Comparison of ENCODE assay signal across 8 cellular contexts in genomic region chr4:173370477-173371291, GRCh38. TPM values are rescaled to one million over a fixed set of nuclear protein-coding genes. Genes with fewer than 3 reads are reported as not detected.
DNase-seq lines count a peak whose midpoint lies in the region; ATAC-seq lines count a peak whose summit lies in the region.

A gene with protein sequence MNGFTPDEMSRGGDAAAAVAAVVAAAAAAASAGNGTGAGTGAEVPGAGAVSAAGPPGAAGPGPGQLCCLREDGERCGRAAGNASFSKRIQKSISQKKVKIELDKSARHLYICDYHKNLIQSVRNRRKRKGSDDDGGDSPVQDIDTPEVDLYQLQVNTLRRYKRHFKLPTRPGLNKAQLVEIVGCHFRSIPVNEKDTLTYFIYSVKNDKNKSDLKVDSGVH (plus strand): TSS chr4:173370954. CDS start chr4:173371183, 229 bp downstream.

- ATAC-seq in GM19372 (IDR thresholded peaks at IDR 0.05; ENCODE audit: low read depth, unreplicated experiment) (peak; percentile 68), HG03558 (IDR thresholded peaks at IDR 0.05; ENCODE audit: extremely low read depth, unreplicated experiment) (peak; percentile 44), left lobe of liver (peak; percentile 89)

- H3K27ac Mint-ChIP-seq in dendritic cell treated with granulocyte-macrophage colony-stimulating factor and Interleukin-4, amounts not matched to agents 40 ng/mL and 50 ng/mL, for 4 days = peak within 1 kb of the TSS; percentile 96

- no peaks in the 10 kb centered on the region for H3K27me3 Mint-ChIP-seq in dendritic cell treated with granulocyte-macrophage colony-stimulating factor and Interleukin-4, amounts not matched to agents 40 ng/mL and 50 ng/mL, for 4 days

- peaks cover 19% of the 10 kb centered on the region for H3K36me3 Mint-ChIP-seq in dendritic cell treated with granulocyte-macrophage colony-stimulating factor and Interleukin-4, amounts not matched to agents 40 ng/mL and 50 ng/mL, for 4 days (ENCODE audit: low read depth)

- peak within 1 kb of the TSS; percentile 100 for H3K4me3 Mint-ChIP-seq in dendritic cell treated with granulocyte-macrophage colony-stimulating factor and Interleukin-4, amounts not matched to agents 40 ng/mL and 50 ng/mL, for 4 days

- H3K4me1 Mint-ChIP-seq in dendritic cell treated with granulocyte-macrophage colony-stimulating factor and Interleukin-4, amounts not matched to agents 40 ng/mL and 50 ng/mL, for 4 days (ENCODE audit: low read depth) = peaks cover 16% of the 10 kb centered on the region

- intact Hi-C loops in dendritic cell treated with granulocyte-macrophage colony-stimulating factor and Interleukin-4, amounts not matched to agents 40 ng/mL and 50 ng/mL, for 4 days (cut with micrococcal nuclease) = loop anchor here (1.0 to 2.0 kb wide), 3 partner anchors 36 to 200 kb away; partner anchors contain the start of gene HMGB2

- H3K9me3 Mint-ChIP-seq in dendritic cell treated with granulocyte-macrophage colony-stimulating factor and Interleukin-4, amounts not matched to agents 40 ng/mL and 50 ng/mL, for 4 days = no peaks in the 10 kb centered on the region

- DNase-seq in C1 segment of cervical spinal cord (lab: John Stamatoyannopoulos, UW) = peak; percentile 91 to 99 (median 98)
- peak; percentile 85 for DNase-seq in NCI-H748 treated with DMSO at 0.1 percent for 48 hours (lab: John Stamatoyannopoulos, UW)
- peak; percentile 94 to 97 for DNase-seq in activated CD4-positive, alpha-beta T cell treated with anti-CD3 and anti-CD28 coated beads, Interleukin-2, amount 50 U/mL, for 24 hours (ENCODE audit: low read depth in 1 of 2, low spot score in 1 of 2)
- DNase-seq in left lobe of liver (ENCODE audit: low spot score) = peak; percentile 97
- DNase-seq in stimulated activated CD4-positive, alpha-beta T cell treated with anti-CD3 and anti-CD28 coated beads, Interleukin-2, amount 100 ng/mL, for 4 hours (ENCODE audit: low read depth) = peak; percentile 96

RNA-seq across cellular contexts. Expression of the gene that starts here (rescaled TPM):
- 3.8 TPM for total RNA-seq in left lobe of liver

Comparison
In these comparisons a context has a peak if more than half of its experiments do, and no peak if none do; other contexts are left out.
1. Peak in every context shown above with its lines: DNase-seq and ATAC-seq.